18 cellular contexts compared by ENCODE assay signal in the genomic region with DNA sequence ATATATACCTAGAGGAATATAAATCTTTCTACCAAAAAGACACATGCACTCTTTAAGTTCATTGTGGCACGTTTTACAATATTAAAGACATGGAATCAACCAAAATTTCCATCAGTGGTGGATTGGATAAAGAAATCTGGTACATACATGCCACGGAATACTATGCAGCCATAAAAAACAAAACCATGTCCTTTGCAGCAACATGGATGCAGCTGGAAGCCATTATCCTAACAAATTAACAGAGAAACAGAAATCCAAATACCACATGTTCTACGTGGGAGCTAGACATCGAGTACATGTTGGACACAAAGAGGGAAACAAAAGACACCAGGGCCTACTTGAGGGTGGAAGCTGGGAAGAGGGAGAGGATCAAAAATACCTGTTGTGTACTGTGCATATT. TPM values are rescaled to one million over a fixed set of nuclear protein-coding genes. Genes with fewer than 3 reads are reported as not detected.
DNase-seq lines count a peak whose midpoint lies in the region; ATAC-seq and TF ChIP-seq lines count a peak whose summit lies in the region.
"Had no signal": no experiment of that assay in that cellular context is flagged by ENCODE, and none has a peak within 500 bp of the region (broad histone marks: within the 10 kb centered on the region; RNA-seq: fewer than 3 reads in every experiment).

No MANE protein-coding gene starts in this region.

- H3K27me3 ChIP-seq in CD8-positive, alpha-beta T cell (ENCODE audit: insufficient read depth, low read length): no peaks in the 10 kb centered on the region
- H3K27me3 ChIP-seq in left ventricle myocardium inferior (ENCODE audit: low read depth): no peaks in the 10 kb centered on the region
- H3K27me3 ChIP-seq: BLaER1 had no signal

- H3K4me1 Mint-ChIP-seq in activated naive CD8-positive, alpha-beta T cell (ENCODE audit: low read depth): peaks cover 7% of the 10 kb centered on the region
- H3K4me1 Mint-ChIP-seq in activated naive CD8-positive, alpha-beta T cell treated with anti-CD3 and anti-CD28 coated beads, Interleukin-2, amount 50 U/mL, for 24 hours: peaks cover 2% of the 10 kb centered on the region
- peaks cover 15% of the 10 kb centered on the region for H3K4me1 Mint-ChIP-seq in CD8-positive, alpha-beta T cell (ENCODE audit: low read depth)
- peaks cover 53% of the 10 kb centered on the region for H3K4me1 Mint-ChIP-seq in WTC11
- H3K4me1 Mint-ChIP-seq: B cell had no signal

- DNase-seq in activated naive CD8-positive, alpha-beta T cell treated with anti-CD3 and anti-CD28 coated beads, Interleukin-2, amount 50 U/mL, for 24 hours: no peak
- DNase-seq in CD8-positive, alpha-beta T cell: no peak
- no peak for DNase-seq in WTC11 (ENCODE audit: low spot score)
- DNase-seq in T-helper 2 cell: no peak
- DNase-seq in left ventricle myocardium inferior: no peak
- DNase-seq: CD4-positive, CD25-positive, alpha-beta regulatory T cell; CD8-positive, alpha-beta memory T cell; DMS153; DND-41; GOT3 had no signal

- no peak overlapping the region for H3K4me3 ChIP-seq in CD8-positive, alpha-beta T cell (ENCODE audit: low read depth, low read length)
- H3K4me3 ChIP-seq in HEK293 (ENCODE audit: low read depth, low read length): no peak overlapping the region
- no peak overlapping the region for H3K4me3 ChIP-seq in left ventricle myocardium inferior
- H3K4me3 ChIP-seq: BLaER1, HAP-1 had no signal

- no peaks in the 10 kb centered on the region for H3K4me1 ChIP-seq in CD8-positive, alpha-beta T cell (ENCODE audit: insufficient read depth, low read length)
- H3K4me1 ChIP-seq in HEK293 (ENCODE audit: control insufficient read depth, insufficient read depth, low read length) (no peaks in the 10 kb centered on the region), left ventricle myocardium inferior (peaks cover 23% of the 10 kb centered on the region)

- no peak for TF ChIP-seq CTCF in CD8-positive, alpha-beta T cell (IDR thresholded peaks at IDR 0.05)
- TF ChIP-seq CTCF in HEK293 (tag by site-specific recombination; IDR thresholded peaks at IDR 0.05) (no peak), WTC11 (IDR thresholded peaks at IDR 0.05) (no peak), left ventricle myocardium inferior (IDR thresholded peaks at IDR 0.05; ENCODE audit: borderline replicate concordance) (no peak)

- CTCF ChIA-PET in CD8-positive, alpha-beta T cell (lab: Charles Lee): no interaction called here
- CTCF ChIA-PET in HEK293 (lab: Yijun Ruan, JAX) (no interaction called here), WTC11 (lab: Charles Lee) (no interaction called here)

- peak overlapping the region; percentile 70 for H3K27ac Mint-ChIP-seq in activated naive CD8-positive, alpha-beta T cell
- no peak overlapping the region for H3K27ac Mint-ChIP-seq in activated naive CD8-positive, alpha-beta T cell treated with anti-CD3 and anti-CD28 coated beads, Interleukin-2, amount 50 U/mL, for 24 hours
- H3K27ac Mint-ChIP-seq in CD8-positive, alpha-beta T cell: peak overlapping the region; percentile 7
- peak overlapping the region; percentile 64; the same call in 1 of the 2 replicates for H3K27ac Mint-ChIP-seq in WTC11
- H3K27ac Mint-ChIP-seq: B cell had no signal

- no peak for ATAC-seq in activated naive CD8-positive, alpha-beta T cell treated with anti-CD3 and anti-CD28 coated beads, Interleukin-2, amount 50 U/mL, for 24 hours
- ATAC-seq in CD8-positive, alpha-beta T cell: no peak
- ATAC-seq in WTC11 (no peak), GM19324 (IDR thresholded peaks at IDR 0.05; ENCODE audit: low FRiP score, unreplicated experiment) (no peak)

- no peaks in the 10 kb centered on the region for H3K27me3 Mint-ChIP-seq in activated naive CD8-positive, alpha-beta T cell
- H3K27me3 Mint-ChIP-seq in activated naive CD8-positive, alpha-beta T cell treated with anti-CD3 and anti-CD28 coated beads, Interleukin-2, amount 50 U/mL, for 24 hours: no peaks in the 10 kb centered on the region
- H3K27me3 Mint-ChIP-seq in CD8-positive, alpha-beta T cell (ENCODE audit: low read depth): no peaks in the 10 kb centered on the region
- no peaks in the 10 kb centered on the region for H3K27me3 Mint-ChIP-seq in WTC11 (ENCODE audit: low read depth)
- H3K27me3 Mint-ChIP-seq: B cell; CD4-positive, CD25-positive, alpha-beta regulatory T cell; CD8-positive, alpha-beta memory T cell had no signal

- no peak overlapping the region for H3K4me3 Mint-ChIP-seq in activated naive CD8-positive, alpha-beta T cell
- H3K4me3 Mint-ChIP-seq in activated naive CD8-positive, alpha-beta T cell treated with anti-CD3 and anti-CD28 coated beads, Interleukin-2, amount 50 U/mL, for 24 hours: no peak overlapping the region
- no peak overlapping the region for H3K4me3 Mint-ChIP-seq in CD8-positive, alpha-beta T cell
- no peak overlapping the region for H3K4me3 Mint-ChIP-seq in WTC11
- H3K4me3 Mint-ChIP-seq: B cell; CD4-positive, CD25-positive, alpha-beta regulatory T cell; CD8-positive, alpha-beta memory T cell had no signal

- intact Hi-C loops in CD8-positive, alpha-beta T cell (cut with DNase I, micrococcal nuclease): no loop called here
- intact Hi-C loops in left ventricle myocardium inferior (cut with micrococcal nuclease): no loop called here

- H3K27ac ChIP-seq in CD8-positive, alpha-beta T cell (ENCODE audit: low read depth, low read length): no peak overlapping the region
- no peak overlapping the region for H3K27ac ChIP-seq in HEK293 (ENCODE audit: extremely low read depth, low read depth, low read length)
- H3K27ac ChIP-seq in left ventricle myocardium inferior (replicated peaks): no peak overlapping the region
- H3K27ac ChIP-seq: 22Rv1, BLaER1, C4-2B had no signal

- peaks cover 40% of the 10 kb centered on the region for H3K36me3 Mint-ChIP-seq in activated naive CD8-positive, alpha-beta T cell
- H3K36me3 Mint-ChIP-seq in activated naive CD8-positive, alpha-beta T cell treated with anti-CD3 and anti-CD28 coated beads, Interleukin-2, amount 50 U/mL, for 24 hours (ENCODE audit: low read depth): peaks cover 50% of the 10 kb centered on the region
- H3K36me3 Mint-ChIP-seq in CD8-positive, alpha-beta T cell: peaks cover 64% of the 10 kb centered on the region
- peaks cover 19% of the 10 kb centered on the region; the same call in 1 of the 2 replicates for H3K36me3 Mint-ChIP-seq in WTC11

- POLR2A ChIA-PET in CD8-positive, alpha-beta T cell (lab: Charles Lee): interaction anchor here (0.7 kb wide), 1 partner anchor 28 kb away, joined by 3 read pairs; no protein-coding TSS in a partner anchor
- POLR2A ChIA-PET in HEK293 (lab: Yijun Ruan, JAX): no interaction called here
- POLR2A ChIA-PET in WTC11 (lab: Charles Lee): no interaction called here

- no peaks in the 10 kb centered on the region for H3K9me3 Mint-ChIP-seq in activated naive CD8-positive, alpha-beta T cell (ENCODE audit: low read depth)
- H3K9me3 Mint-ChIP-seq in activated naive CD8-positive, alpha-beta T cell treated with anti-CD3 and anti-CD28 coated beads, Interleukin-2, amount 50 U/mL, for 24 hours: no peaks in the 10 kb centered on the region
- H3K9me3 Mint-ChIP-seq in CD8-positive, alpha-beta T cell: no peaks in the 10 kb centered on the region
- H3K9me3 Mint-ChIP-seq in WTC11: no peaks in the 10 kb centered on the region
- H3K9me3 Mint-ChIP-seq: CD8-positive, alpha-beta memory T cell had no signal

- no peaks in the 10 kb centered on the region for H3K9me3 ChIP-seq in CD8-positive, alpha-beta T cell (ENCODE audit: low read length)
- H3K9me3 ChIP-seq in HEK293 (ENCODE audit: control insufficient read depth, insufficient read depth, low read depth, low read length) (no peaks in the 10 kb centered on the region), left ventricle myocardium inferior (replicated peaks) (no peaks in the 10 kb centered on the region)
- H3K9me3 ChIP-seq: HAP-1 had no signal

- H3K36me3 ChIP-seq in CD8-positive, alpha-beta T cell (ENCODE audit: insufficient read depth, low read length): no peaks in the 10 kb centered on the region
- H3K36me3 ChIP-seq in HEK293 (ENCODE audit: control insufficient read depth in 2 of 2, insufficient read depth in 1 of 2, low read length in 2 of 2) (peaks cover 3 to 17% of the 10 kb centered on the region in 2 experiments; a peak in 2 of 3 replicates), left ventricle myocardium inferior (peaks cover 16% of the 10 kb centered on the region)
- H3K36me3 ChIP-seq: HAP-1 had no signal

TF ChIP-seq in HEK293, 187 proteins besides CTCF, POLR2A, EP300 and RAD21 (continues in another document):
- TF ChIP-seq, protein P1, sequence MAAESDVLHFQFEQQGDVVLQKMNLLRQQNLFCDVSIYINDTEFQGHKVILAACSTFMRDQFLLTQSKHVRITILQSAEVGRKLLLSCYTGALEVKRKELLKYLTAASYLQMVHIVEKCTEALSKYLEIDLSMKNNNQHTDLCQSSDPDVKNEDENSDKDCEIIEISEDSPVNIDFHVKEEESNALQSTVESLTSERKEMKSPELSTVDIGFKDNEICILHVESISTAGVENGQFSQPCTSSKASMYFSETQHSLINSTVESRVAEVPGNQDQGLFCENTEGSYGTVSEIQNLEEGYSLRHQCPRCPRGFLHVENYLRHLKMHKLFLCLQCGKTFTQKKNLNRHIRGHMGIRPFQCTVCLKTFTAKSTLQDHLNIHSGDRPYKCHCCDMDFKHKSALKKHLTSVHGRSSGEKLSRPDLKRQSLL (tag by site-specific recombination; IDR thresholded peaks at IDR 0.05): no peak

TF ChIP-seq in WTC11, 78 proteins besides CTCF, POLR2A, EP300 and RAD21:
- no peak for TF ChIP-seq STAT6 (CRISPR knock-in tag; conservative IDR thresholded peaks at IDR 0.05; ENCODE audit: low read depth)

RNA-seq across cellular contexts. Expression of gene B3GALT2, which starts 33.0 kb away (rescaled TPM):
- total RNA-seq in CD8-positive, alpha-beta T cell: under 1 TPM; 0.22 to 0.24 TPM
- total RNA-seq in WTC11 (2021): 0.05 TPM in 1 of 3 replicates, not detected in the others
- 77.2 TPM for total RNA-seq in left ventricle myocardium inferior

Comparison
In these comparisons a context has a peak if more than half of its experiments do, and no peak if none do; other contexts are left out.
1. RNA of gene B3GALT2, which starts 33.0 kb away (total RNA-seq): 77.2 TPM in left ventricle myocardium inferior (single experiment); 0.22 to 0.24 TPM in CD8-positive, alpha-beta T cell and 0.05 TPM in WTC11; every median in the first group is over 10 times any median in the second.